ENCODE assay signal across 1 cellular context in the genomic region with DNA sequence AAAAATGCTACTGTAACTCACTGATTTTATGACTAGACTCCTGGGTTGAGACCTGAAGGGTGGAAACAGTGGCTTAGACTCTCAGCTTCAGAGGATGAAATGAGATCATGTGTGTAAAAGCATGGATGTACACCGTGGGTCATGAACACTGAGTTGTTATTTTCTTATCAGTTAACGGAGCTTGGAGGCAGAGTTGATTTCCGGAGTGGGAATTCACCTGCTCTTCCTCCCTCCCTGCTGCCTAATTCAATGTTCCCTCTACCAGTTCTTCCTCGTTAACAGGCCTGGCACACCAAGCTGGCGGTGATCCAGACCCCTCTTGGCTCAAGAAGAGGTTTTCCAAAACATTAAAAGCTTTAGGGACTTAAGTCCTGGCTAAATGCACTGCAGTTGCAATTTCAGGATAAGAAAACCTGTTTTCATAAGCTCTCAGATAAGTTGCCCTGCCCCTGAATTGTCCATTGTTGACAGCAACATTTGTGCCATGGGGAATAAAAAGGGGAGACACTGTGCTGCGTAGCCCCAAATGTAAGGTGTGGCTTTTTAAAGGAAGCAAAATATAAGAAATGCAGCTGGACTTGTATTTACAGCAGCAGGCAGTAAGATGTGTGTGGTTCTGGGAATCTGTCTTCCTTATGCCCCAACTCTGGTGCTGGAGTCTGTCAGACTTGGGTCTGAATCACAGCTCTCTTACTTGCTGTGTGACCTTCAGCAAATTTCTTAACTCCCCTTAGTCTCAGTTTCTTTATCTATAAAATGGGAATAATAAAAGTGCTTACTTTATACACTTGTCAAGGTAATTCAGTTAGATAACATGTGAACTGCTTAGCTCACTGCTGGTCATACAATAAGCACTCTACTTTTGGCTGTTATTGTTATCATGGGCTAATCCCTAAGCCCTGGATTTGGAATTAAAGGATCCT.
A peak's percentile ranks its signal among the peaks of the same experiment; 100 is the strongest.
TF ChIP-seq lines count a peak whose summit lies in the region.

No MANE protein-coding gene starts in this region.

TF ChIP-seq in liver, 16 proteins besides CTCF, POLR2A, EP300 and RAD21 (continued from another document):
- TF ChIP-seq, protein P1, sequence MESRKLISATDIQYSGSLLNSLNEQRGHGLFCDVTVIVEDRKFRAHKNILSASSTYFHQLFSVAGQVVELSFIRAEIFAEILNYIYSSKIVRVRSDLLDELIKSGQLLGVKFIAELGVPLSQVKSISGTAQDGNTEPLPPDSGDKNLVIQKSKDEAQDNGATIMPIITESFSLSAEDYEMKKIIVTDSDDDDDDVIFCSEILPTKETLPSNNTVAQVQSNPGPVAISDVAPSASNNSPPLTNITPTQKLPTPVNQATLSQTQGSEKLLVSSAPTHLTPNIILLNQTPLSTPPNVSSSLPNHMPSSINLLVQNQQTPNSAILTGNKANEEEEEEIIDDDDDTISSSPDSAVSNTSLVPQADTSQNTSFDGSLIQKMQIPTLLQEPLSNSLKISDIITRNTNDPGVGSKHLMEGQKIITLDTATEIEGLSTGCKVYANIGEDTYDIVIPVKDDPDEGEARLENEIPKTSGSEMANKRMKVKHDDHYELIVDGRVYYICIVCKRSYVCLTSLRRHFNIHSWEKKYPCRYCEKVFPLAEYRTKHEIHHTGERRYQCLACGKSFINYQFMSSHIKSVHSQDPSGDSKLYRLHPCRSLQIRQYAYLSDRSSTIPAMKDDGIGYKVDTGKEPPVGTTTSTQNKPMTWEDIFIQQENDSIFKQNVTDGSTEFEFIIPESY (IDR thresholded peaks at IDR 0.05), result no peak
- TF ChIP-seq, protein P2, sequence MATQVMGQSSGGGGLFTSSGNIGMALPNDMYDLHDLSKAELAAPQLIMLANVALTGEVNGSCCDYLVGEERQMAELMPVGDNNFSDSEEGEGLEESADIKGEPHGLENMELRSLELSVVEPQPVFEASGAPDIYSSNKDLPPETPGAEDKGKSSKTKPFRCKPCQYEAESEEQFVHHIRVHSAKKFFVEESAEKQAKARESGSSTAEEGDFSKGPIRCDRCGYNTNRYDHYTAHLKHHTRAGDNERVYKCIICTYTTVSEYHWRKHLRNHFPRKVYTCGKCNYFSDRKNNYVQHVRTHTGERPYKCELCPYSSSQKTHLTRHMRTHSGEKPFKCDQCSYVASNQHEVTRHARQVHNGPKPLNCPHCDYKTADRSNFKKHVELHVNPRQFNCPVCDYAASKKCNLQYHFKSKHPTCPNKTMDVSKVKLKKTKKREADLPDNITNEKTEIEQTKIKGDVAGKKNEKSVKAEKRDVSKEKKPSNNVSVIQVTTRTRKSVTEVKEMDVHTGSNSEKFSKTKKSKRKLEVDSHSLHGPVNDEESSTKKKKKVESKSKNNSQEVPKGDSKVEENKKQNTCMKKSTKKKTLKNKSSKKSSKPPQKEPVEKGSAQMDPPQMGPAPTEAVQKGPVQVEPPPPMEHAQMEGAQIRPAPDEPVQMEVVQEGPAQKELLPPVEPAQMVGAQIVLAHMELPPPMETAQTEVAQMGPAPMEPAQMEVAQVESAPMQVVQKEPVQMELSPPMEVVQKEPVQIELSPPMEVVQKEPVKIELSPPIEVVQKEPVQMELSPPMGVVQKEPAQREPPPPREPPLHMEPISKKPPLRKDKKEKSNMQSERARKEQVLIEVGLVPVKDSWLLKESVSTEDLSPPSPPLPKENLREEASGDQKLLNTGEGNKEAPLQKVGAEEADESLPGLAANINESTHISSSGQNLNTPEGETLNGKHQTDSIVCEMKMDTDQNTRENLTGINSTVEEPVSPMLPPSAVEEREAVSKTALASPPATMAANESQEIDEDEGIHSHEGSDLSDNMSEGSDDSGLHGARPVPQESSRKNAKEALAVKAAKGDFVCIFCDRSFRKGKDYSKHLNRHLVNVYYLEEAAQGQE (IDR thresholded peaks at IDR 0.05), result no peak
- no peak for TF ChIP-seq HNF4G (IDR thresholded peaks at IDR 0.05)
- TF ChIP-seq, protein P3, sequence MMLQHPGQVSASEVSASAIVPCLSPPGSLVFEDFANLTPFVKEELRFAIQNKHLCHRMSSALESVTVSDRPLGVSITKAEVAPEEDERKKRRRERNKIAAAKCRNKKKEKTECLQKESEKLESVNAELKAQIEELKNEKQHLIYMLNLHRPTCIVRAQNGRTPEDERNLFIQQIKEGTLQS (IDR thresholded peaks at IDR 0.05), result no peak
- TF ChIP-seq RXRA (IDR thresholded peaks at IDR 0.05), result peak; percentile 25 to 40
- no peak for TF ChIP-seq FOXA2 (IDR thresholded peaks at IDR 0.05)
- TF ChIP-seq YY1 (IDR thresholded peaks at IDR 0.05), result no peak
- peak; percentile 30 to 53 for TF ChIP-seq HNF4A (conservative IDR thresholded peaks at IDR 0.05)
- TF ChIP-seq, protein P4, sequence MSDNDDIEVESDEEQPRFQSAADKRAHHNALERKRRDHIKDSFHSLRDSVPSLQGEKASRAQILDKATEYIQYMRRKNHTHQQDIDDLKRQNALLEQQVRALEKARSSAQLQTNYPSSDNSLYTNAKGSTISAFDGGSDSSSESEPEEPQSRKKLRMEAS (IDR thresholded peaks at IDR 0.05), result no peak
- TF ChIP-seq EGR1 (IDR thresholded peaks at IDR 0.05; ENCODE audit: low read depth in 2 of 2), result no peak
- peak; percentile 51 for TF ChIP-seq SP1 (IDR thresholded peaks at IDR 0.05)
TF ChIP-seq in liver: peak in this region for 4.
